Comparison of ENCODE assay signal across 1 cellular context in genomic region chr22:38034278-38034882, GRCh38.
A peak's percentile ranks its signal among the peaks of the same experiment; 100 is the strongest.
TF ChIP-seq lines count a peak whose summit lies in the region.

No MANE protein-coding gene starts in this region.

TF ChIP-seq in WTC11, 78 proteins besides CTCF, POLR2A, EP300 and RAD21 (continued from another document and continues in another):
- TF ChIP-seq USF2 (CRISPR knock-in tag; IDR thresholded peaks at IDR 0.05): peak; percentile 85
- TF ChIP-seq EMX1 (CRISPR knock-in tag; IDR thresholded peaks at IDR 0.05): no peak
- peak; percentile 65; the same call in 1 of the 2 replicates for TF ChIP-seq FOXP4 (CRISPR knock-in tag; IDR thresholded peaks at IDR 0.05)
- TF ChIP-seq RELA (CRISPR knock-in tag; IDR thresholded peaks at IDR 0.05; ENCODE audit: borderline replicate concordance): no peak
- peak; percentile 55; the same call in 1 of the 2 replicates for TF ChIP-seq ZNF219 (CRISPR knock-in tag; IDR thresholded peaks at IDR 0.05; ENCODE audit: borderline replicate concordance)
- TF ChIP-seq JUN (CRISPR knock-in tag; IDR thresholded peaks at IDR 0.05): no peak
- TF ChIP-seq TEAD4 (CRISPR knock-in tag; IDR thresholded peaks at IDR 0.05): no peak
- TF ChIP-seq NR1H2 (CRISPR knock-in tag; IDR thresholded peaks at IDR 0.05): no peak
- no peak for TF ChIP-seq RORB (CRISPR knock-in tag; IDR thresholded peaks at IDR 0.05)
- TF ChIP-seq PRDM15 (CRISPR knock-in tag; IDR thresholded peaks at IDR 0.05): no peak
- no peak; the same call in 1 of the 2 replicates for TF ChIP-seq SP1 (CRISPR knock-in tag; conservative IDR thresholded peaks at IDR 0.05)
- no peak for TF ChIP-seq PREB (CRISPR knock-in tag; IDR thresholded peaks at IDR 0.05; ENCODE audit: borderline replicate concordance)
- TF ChIP-seq MYBL2 (CRISPR knock-in tag; IDR thresholded peaks at IDR 0.05): peak; percentile 65; the same call in 1 of the 2 replicates
- no peak for TF ChIP-seq FOXJ3 (CRISPR knock-in tag; IDR thresholded peaks at IDR 0.05; ENCODE audit: borderline replicate concordance)
- TF ChIP-seq ZNF232 (CRISPR knock-in tag; IDR thresholded peaks at IDR 0.05): no peak
- peak; percentile 54; the same call in 1 of the 2 replicates for TF ChIP-seq FOXP1 (CRISPR knock-in tag; IDR thresholded peaks at IDR 0.05; ENCODE audit: borderline replicate concordance)
- no peak for TF ChIP-seq SMAD4 (CRISPR knock-in tag; IDR thresholded peaks at IDR 0.05)
- TF ChIP-seq MLX (CRISPR knock-in tag; IDR thresholded peaks at IDR 0.05): no peak
- no peak for TF ChIP-seq GABPB1 (CRISPR knock-in tag; IDR thresholded peaks at IDR 0.05)
- TF ChIP-seq CDX4 (CRISPR knock-in tag; IDR thresholded peaks at IDR 0.05; ENCODE audit: borderline replicate concordance): no peak
- no peak for TF ChIP-seq SMAD3 (CRISPR knock-in tag; IDR thresholded peaks at IDR 0.05; ENCODE audit: borderline replicate concordance)
- no peak for TF ChIP-seq ATF3 (CRISPR knock-in tag; conservative IDR thresholded peaks at IDR 0.05)
- peak; percentile 48; the same call in 1 of the 2 replicates for TF ChIP-seq ZSCAN18 (CRISPR knock-in tag; IDR thresholded peaks at IDR 0.05)
- no peak for TF ChIP-seq IRF2 (CRISPR knock-in tag; IDR thresholded peaks at IDR 0.05; ENCODE audit: borderline replicate concordance, low read depth)
- TF ChIP-seq E2F1 (CRISPR knock-in tag; IDR thresholded peaks at IDR 0.05): no peak
- TF ChIP-seq FOXK1 (CRISPR knock-in tag; IDR thresholded peaks at IDR 0.05): 0 out of 2 replicates have a peak, but pooled peaks have one; percentile 63
- TF ChIP-seq ARID4B (CRISPR knock-in tag; IDR thresholded peaks at IDR 0.05; ENCODE audit: borderline replicate concordance): peak; percentile 54; the same call in 1 of the 2 replicates
- TF ChIP-seq ZNF416 (CRISPR knock-in tag; IDR thresholded peaks at IDR 0.05): no peak
- TF ChIP-seq NFATC4 (CRISPR knock-in tag; IDR thresholded peaks at IDR 0.05): no peak
- no peak for TF ChIP-seq AR (CRISPR knock-in tag; IDR thresholded peaks at IDR 0.05)
- TF ChIP-seq ZNF138 (CRISPR knock-in tag; conservative IDR thresholded peaks at IDR 0.05): no peak
- TF ChIP-seq ATF6 (CRISPR knock-in tag; IDR thresholded peaks at IDR 0.05): no peak
- TF ChIP-seq NR2C2 (CRISPR knock-in tag; IDR thresholded peaks at IDR 0.05): no peak
